In genomic region chr10:109880886-109881467, GRCh38 we compare ENCODE assay signal across 14 cellular contexts. TPM values are rescaled to one million over a fixed set of nuclear protein-coding genes. Genes with fewer than 3 reads are reported as not detected.
DNase-seq lines count a peak whose midpoint lies in the region; ATAC-seq and TF ChIP-seq lines count a peak whose summit lies in the region.
"Had no signal": no experiment of that assay in that cellular context is flagged by ENCODE, and none has a peak within 500 bp of the region (broad histone marks: within the 10 kb centered on the region; RNA-seq: fewer than 3 reads in every experiment).

No MANE protein-coding gene starts in this region.

- no peaks in the 10 kb centered on the region for H3K27me3 ChIP-seq in osteoblast (ENCODE audit: insufficient read depth, low read length)
- H3K27me3 ChIP-seq: sigmoid colon had no signal

- no peak overlapping the region for H3K4me3 ChIP-seq in osteoblast (ENCODE audit: insufficient read depth, low read length)
- H3K4me3 ChIP-seq: sigmoid colon had no signal

- H3K27ac ChIP-seq in osteoblast (ENCODE audit: low read depth, low read length), result peak overlapping the region; percentile 30
- H3K27ac ChIP-seq: sigmoid colon had no signal

- no peak for TF ChIP-seq CTCF in osteoblast (IDR thresholded peaks at IDR 0.05; ENCODE audit: extremely low read depth, low read depth, low read length)

- ATAC-seq in GM18870 (IDR thresholded peaks at IDR 0.05; ENCODE audit: unreplicated experiment) (peak; percentile 64), GM21786 (IDR thresholded peaks at IDR 0.05; ENCODE audit: unreplicated experiment) (peak; percentile 78), HG03342 (IDR thresholded peaks at IDR 0.05; ENCODE audit: unreplicated experiment) (peak; percentile 65), SK-N-SH treated with all-trans-retinoic acid at 6 μM for 48 hours (no peak)
- ATAC-seq: Right ventricle myocardium inferior had no signal

- no peak overlapping the region for H2AFZ ChIP-seq in osteoblast (ENCODE audit: low read length)

- H3K4me2 ChIP-seq in osteoblast (ENCODE audit: insufficient read depth, low read length), result no peak overlapping the region

- DNase-seq in osteoblast (ENCODE audit: insufficient read length, low spot score, missing footprints), result no peak
- DNase-seq in cortex of kidney (lab: John Stamatoyannopoulos, UW), result no peak
- no peak for DNase-seq in MV-4-11 (lab: John Stamatoyannopoulos, UW)
- DNase-seq in pons (ENCODE audit: low spot score), result no peak
- DNase-seq: activated B cell treated with CpG ODN at 0.5 μM for 24 hours, Calu3, MM.1S, NCI-H526, sigmoid colon had no signal

- H3K4me1 ChIP-seq in osteoblast (ENCODE audit: insufficient read depth, low read length), result peaks cover 23% of the 10 kb centered on the region

- H3K9me3 ChIP-seq in osteoblast (ENCODE audit: low read depth, low read length), result no peaks in the 10 kb centered on the region
- H3K9me3 ChIP-seq: sigmoid colon had no signal

- H3K79me2 ChIP-seq in osteoblast (ENCODE audit: insufficient read depth, low read length), result no peaks in the 10 kb centered on the region

- peaks cover 71% of the 10 kb centered on the region for H3K36me3 ChIP-seq in osteoblast (ENCODE audit: insufficient read depth, low read length)

- no peaks in the 10 kb centered on the region for H4K20me1 ChIP-seq in osteoblast (ENCODE audit: insufficient read depth, low read length)

TF ChIP-seq in SK-N-SH treated with all-trans-retinoic acid at 6 μM for 48 hours, 23 proteins besides CTCF, POLR2A, EP300 and RAD21:
- TF ChIP-seq PPARA (CRISPR knock-in tag; IDR thresholded peaks at IDR 0.05; ENCODE audit: borderline replicate concordance) (no peak), GLIS3 (CRISPR knock-in tag; IDR thresholded peaks at IDR 0.05) (no peak), ZNF70 (CRISPR knock-in tag; IDR thresholded peaks at IDR 0.05) (no peak), ZNF565 (CRISPR knock-in tag; conservative IDR thresholded peaks at IDR 0.05; ENCODE audit: low read depth) (no peak), PATZ1 (CRISPR knock-in tag; IDR thresholded peaks at IDR 0.05; ENCODE audit: borderline replicate concordance) (no peak), ZFP30 (CRISPR knock-in tag; IDR thresholded peaks at IDR 0.05) (no peak), ESRRG (CRISPR knock-in tag; IDR thresholded peaks at IDR 0.05) (no peak), ZNF8 (CRISPR knock-in tag; IDR thresholded peaks at IDR 0.05) (no peak), SNAI2 (CRISPR knock-in tag; IDR thresholded peaks at IDR 0.05) (no peak), OSR1 (CRISPR knock-in tag; IDR thresholded peaks at IDR 0.05) (no peak)
- TF ChIP-seq, protein P1, sequence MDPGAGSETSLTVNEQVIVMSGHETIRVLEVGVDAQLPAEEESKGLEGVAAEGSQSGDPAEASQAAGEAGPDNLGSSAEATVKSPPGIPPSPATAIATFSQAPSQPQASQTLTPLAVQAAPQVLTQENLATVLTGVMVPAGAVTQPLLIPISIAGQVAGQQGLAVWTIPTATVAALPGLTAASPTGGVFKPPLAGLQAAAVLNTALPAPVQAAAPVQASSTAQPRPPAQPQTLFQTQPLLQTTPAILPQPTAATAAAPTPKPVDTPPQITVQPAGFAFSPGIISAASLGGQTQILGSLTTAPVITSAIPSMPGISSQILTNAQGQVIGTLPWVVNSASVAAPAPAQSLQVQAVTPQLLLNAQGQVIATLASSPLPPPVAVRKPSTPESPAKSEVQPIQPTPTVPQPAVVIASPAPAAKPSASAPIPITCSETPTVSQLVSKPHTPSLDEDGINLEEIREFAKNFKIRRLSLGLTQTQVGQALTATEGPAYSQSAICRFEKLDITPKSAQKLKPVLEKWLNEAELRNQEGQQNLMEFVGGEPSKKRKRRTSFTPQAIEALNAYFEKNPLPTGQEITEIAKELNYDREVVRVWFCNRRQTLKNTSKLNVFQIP (CRISPR knock-in tag; IDR thresholded peaks at IDR 0.05; ENCODE audit: borderline replicate concordance, low read depth), result no peak
- TF ChIP-seq, protein P2, sequence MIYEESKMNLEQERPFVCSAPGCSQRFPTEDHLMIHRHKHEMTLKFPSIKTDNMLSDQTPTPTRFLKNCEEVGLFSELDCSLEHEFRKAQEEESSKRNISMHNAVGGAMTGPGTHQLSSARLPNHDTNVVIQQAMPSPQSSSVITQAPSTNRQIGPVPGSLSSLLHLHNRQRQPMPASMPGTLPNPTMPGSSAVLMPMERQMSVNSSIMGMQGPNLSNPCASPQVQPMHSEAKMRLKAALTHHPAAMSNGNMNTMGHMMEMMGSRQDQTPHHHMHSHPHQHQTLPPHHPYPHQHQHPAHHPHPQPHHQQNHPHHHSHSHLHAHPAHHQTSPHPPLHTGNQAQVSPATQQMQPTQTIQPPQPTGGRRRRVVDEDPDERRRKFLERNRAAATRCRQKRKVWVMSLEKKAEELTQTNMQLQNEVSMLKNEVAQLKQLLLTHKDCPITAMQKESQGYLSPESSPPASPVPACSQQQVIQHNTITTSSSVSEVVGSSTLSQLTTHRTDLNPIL (CRISPR knock-in tag; IDR thresholded peaks at IDR 0.05; ENCODE audit: low read depth), result no peak
- TF ChIP-seq, protein P3, sequence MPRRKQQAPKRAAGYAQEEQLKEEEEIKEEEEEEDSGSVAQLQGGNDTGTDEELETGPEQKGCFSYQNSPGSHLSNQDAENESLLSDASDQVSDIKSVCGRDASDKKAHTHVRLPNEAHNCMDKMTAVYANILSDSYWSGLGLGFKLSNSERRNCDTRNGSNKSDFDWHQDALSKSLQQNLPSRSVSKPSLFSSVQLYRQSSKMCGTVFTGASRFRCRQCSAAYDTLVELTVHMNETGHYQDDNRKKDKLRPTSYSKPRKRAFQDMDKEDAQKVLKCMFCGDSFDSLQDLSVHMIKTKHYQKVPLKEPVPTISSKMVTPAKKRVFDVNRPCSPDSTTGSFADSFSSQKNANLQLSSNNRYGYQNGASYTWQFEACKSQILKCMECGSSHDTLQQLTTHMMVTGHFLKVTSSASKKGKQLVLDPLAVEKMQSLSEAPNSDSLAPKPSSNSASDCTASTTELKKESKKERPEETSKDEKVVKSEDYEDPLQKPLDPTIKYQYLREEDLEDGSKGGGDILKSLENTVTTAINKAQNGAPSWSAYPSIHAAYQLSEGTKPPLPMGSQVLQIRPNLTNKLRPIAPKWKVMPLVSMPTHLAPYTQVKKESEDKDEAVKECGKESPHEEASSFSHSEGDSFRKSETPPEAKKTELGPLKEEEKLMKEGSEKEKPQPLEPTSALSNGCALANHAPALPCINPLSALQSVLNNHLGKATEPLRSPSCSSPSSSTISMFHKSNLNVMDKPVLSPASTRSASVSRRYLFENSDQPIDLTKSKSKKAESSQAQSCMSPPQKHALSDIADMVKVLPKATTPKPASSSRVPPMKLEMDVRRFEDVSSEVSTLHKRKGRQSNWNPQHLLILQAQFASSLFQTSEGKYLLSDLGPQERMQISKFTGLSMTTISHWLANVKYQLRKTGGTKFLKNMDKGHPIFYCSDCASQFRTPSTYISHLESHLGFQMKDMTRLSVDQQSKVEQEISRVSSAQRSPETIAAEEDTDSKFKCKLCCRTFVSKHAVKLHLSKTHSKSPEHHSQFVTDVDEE (CRISPR knock-in tag; IDR thresholded peaks at IDR 0.05), result no peak

RNA-seq across cellular contexts. Expression of gene XPNPEP1, which starts 42.3 kb away (rescaled TPM):
- 123 and 140 TPM in 2 replicates for total RNA-seq in osteoblast
